In genomic region chr10:79176949-79177602, GRCh38 we compare ENCODE assay signal across 12 cellular contexts.
DNase-seq lines count a peak whose midpoint lies in the region; ATAC-seq, FAIRE-seq and TF ChIP-seq lines count a peak whose summit lies in the region.
"Had no signal": no experiment of that assay in that cellular context is flagged by ENCODE, and none has a peak within 500 bp of the region (broad histone marks: within the 10 kb centered on the region; RNA-seq: fewer than 3 reads in every experiment).

No MANE protein-coding gene starts in this region.

- H3K27me3 Mint-ChIP-seq in astrocyte (ENCODE audit: low read depth, unreplicated experiment) = no peaks in the 10 kb centered on the region
- H3K27me3 Mint-ChIP-seq: activated CD4-positive, alpha-beta memory T cell treated with anti-CD3 and anti-CD28 coated beads, Interleukin-2, amount 10 ng/mL, durations not matched to agents 7 days and 5 days; CD4-positive, CD25-positive, alpha-beta regulatory T cell; central memory CD8-positive, alpha-beta T cell had no signal

- H3K9me3 ChIP-seq in BLaER1 treated with 17β-estradiol and CSF1 and Interleukin-3, amounts not matched to agents 10 nM and 100 nM (replicated peaks in 1 of 11) = no peaks in the 10 kb centered on the region
- H3K9me3 ChIP-seq in astrocyte (ENCODE audit: insufficient read depth, low read depth, low read length) = no peaks in the 10 kb centered on the region
- H3K9me3 ChIP-seq in hepatocyte (ENCODE audit: low read depth) = no peaks in the 10 kb centered on the region

- H3K4me3 ChIP-seq in BLaER1 treated with 17β-estradiol and CSF1 and Interleukin-3, amounts not matched to agents 10 nM and 100 nM = peak overlapping the region in 6 of 10 experiments; percentile 0 to 53 (median 28); a peak in 9 of 20 replicates
- H3K4me3 ChIP-seq in astrocyte (ENCODE audit: insufficient read depth, low read depth, low read length) (no peak overlapping the region), hepatocyte (no peak overlapping the region)

- peaks cover 9% of the 10 kb centered on the region for H3K36me3 Mint-ChIP-seq in astrocyte (ENCODE audit: low read depth, unreplicated experiment)

- 57% methylated on average over 18 of the region's 18 CpGs for WGBS in hepatocyte (ENCODE audit: low lambda C conversion rate, missing lambda C conversion rate)

- H3K9me3 Mint-ChIP-seq in astrocyte (ENCODE audit: unreplicated experiment) = no peaks in the 10 kb centered on the region
- H3K9me3 Mint-ChIP-seq: activated CD4-positive, alpha-beta memory T cell treated with anti-CD3 and anti-CD28 coated beads, Interleukin-2, amount 10 ng/mL, durations not matched to agents 7 days and 5 days; CD4-positive, CD25-positive, alpha-beta regulatory T cell; central memory CD8-positive, alpha-beta T cell had no signal

- TF ChIP-seq CTCF in astrocyte (IDR thresholded peaks at IDR 0.05; ENCODE audit: insufficient read depth, low read depth, low read length) (no peak), hepatocyte (IDR thresholded peaks at IDR 0.05; ENCODE audit: poor library complexity) (no peak)

- peak overlapping the region; percentile 34 for H3K27ac Mint-ChIP-seq in astrocyte (ENCODE audit: unreplicated experiment)
- H3K27ac Mint-ChIP-seq: activated CD4-positive, alpha-beta memory T cell treated with anti-CD3 and anti-CD28 coated beads, Interleukin-2, amount 10 ng/mL, durations not matched to agents 7 days and 5 days had no signal

- peak overlapping the region; percentile 14 to 84 (median 63); a peak in 21 of 22 replicates for H3K27ac ChIP-seq in BLaER1 treated with 17β-estradiol and CSF1 and Interleukin-3, amounts not matched to agents 10 nM and 100 nM
- H3K27ac ChIP-seq in astrocyte (ENCODE audit: low read depth, low read length) = peak overlapping the region; percentile 29
- H3K27ac ChIP-seq in hepatocyte = peak overlapping the region; percentile 68

- ATAC-seq in GM21423 (IDR thresholded peaks at IDR 0.05; ENCODE audit: unreplicated experiment) = no peak
- no peak for ATAC-seq in HG03354 (IDR thresholded peaks at IDR 0.05; ENCODE audit: poor library complexity, severe bottlenecking, unreplicated experiment)
- ATAC-seq in GM21526 (IDR thresholded peaks at IDR 0.05; ENCODE audit: low FRiP score, unreplicated experiment) = no peak

- peak overlapping the region; percentile 45 to 75 (median 62) for H3K9ac ChIP-seq in BLaER1 treated with 17β-estradiol and CSF1 and Interleukin-3, amounts not matched to agents 10 nM and 100 nM
- H3K9ac ChIP-seq in astrocyte (ENCODE audit: low read length) = peak overlapping the region; percentile 15

- H3K36me3 ChIP-seq in BLaER1 treated with 17β-estradiol and CSF1 and Interleukin-3, amounts not matched to agents 10 nM and 100 nM = peaks cover 0 to 48% (median 17%) of the 10 kb centered on the region in 11 experiments; a peak in 17 of 22 replicates
- peaks cover 6% of the 10 kb centered on the region for H3K36me3 ChIP-seq in astrocyte (ENCODE audit: insufficient read depth, low read length)
- H3K36me3 ChIP-seq in hepatocyte (replicated peaks; ENCODE audit: insufficient read depth, low read depth) = no peaks in the 10 kb centered on the region

- DNase-seq in astrocyte (ENCODE audit: low read depth) = peak; percentile 43
- no peak for DNase-seq in hepatocyte (ENCODE audit: low spot score)
- peak; percentile 56 for DNase-seq in pulmonary artery endothelial cell (ENCODE audit: low read depth, low spot score)
- DNase-seq in NCI-H1417 (lab: John Stamatoyannopoulos, UW) = no peak
- DNase-seq: activated CD4-positive, alpha-beta memory T cell treated with anti-CD3 and anti-CD28 coated beads, Interleukin-2, amount 10 ng/mL, durations not matched to agents 7 days and 5 days; CD4-positive, CD25-positive, alpha-beta regulatory T cell; NCI-H2107 had no signal

- peak overlapping the region; percentile 88 to 100 (median 98) for H3K4me2 ChIP-seq in BLaER1 treated with 17β-estradiol and CSF1 and Interleukin-3, amounts not matched to agents 10 nM and 100 nM
- H3K4me2 ChIP-seq in astrocyte (ENCODE audit: low read length) (peak overlapping the region; percentile 24), hepatocyte (no peak overlapping the region)

- no peaks in the 10 kb centered on the region for H3K9me2 ChIP-seq in hepatocyte (replicated peaks; ENCODE audit: insufficient read depth)

- FAIRE-seq in astrocyte (lab: Jason Lieb, UNC) = no peak

- H3K4me3 Mint-ChIP-seq in astrocyte (ENCODE audit: unreplicated experiment) = no peak overlapping the region
- H3K4me3 Mint-ChIP-seq: activated CD4-positive, alpha-beta memory T cell treated with anti-CD3 and anti-CD28 coated beads, Interleukin-2, amount 10 ng/mL, durations not matched to agents 7 days and 5 days; CD4-positive, CD25-positive, alpha-beta regulatory T cell; central memory CD8-positive, alpha-beta T cell had no signal

- H3K4me1 ChIP-seq in BLaER1 treated with 17β-estradiol and CSF1 and Interleukin-3, amounts not matched to agents 10 nM and 100 nM = peaks cover 84 to 89% (median 85%) of the 10 kb centered on the region in 10 experiments
- peaks cover 63% of the 10 kb centered on the region for H3K4me1 ChIP-seq in astrocyte (ENCODE audit: insufficient read depth, low read length)
- peaks cover 45% of the 10 kb centered on the region for H3K4me1 ChIP-seq in hepatocyte (ENCODE audit: insufficient read depth)

- H3K27me3 ChIP-seq in BLaER1 treated with 17β-estradiol and CSF1 and Interleukin-3, amounts not matched to agents 10 nM and 100 nM = no peaks in the 10 kb centered on the region
- H3K27me3 ChIP-seq in astrocyte (ENCODE audit: insufficient read depth, low read length) = no peaks in the 10 kb centered on the region
- H3K27me3 ChIP-seq in hepatocyte = no peaks in the 10 kb centered on the region

- H2AFZ ChIP-seq in astrocyte (ENCODE audit: low read depth, low read length) (no peak overlapping the region), hepatocyte (no peak overlapping the region)

- H3K79me2 ChIP-seq in astrocyte (ENCODE audit: insufficient read depth, low read length) (peaks cover 70% of the 10 kb centered on the region), hepatocyte (peaks cover 60% of the 10 kb centered on the region)

- peaks cover 90 to 100% (median 97%) of the 10 kb centered on the region in 11 experiments for H4K20me1 ChIP-seq in BLaER1 treated with 17β-estradiol and CSF1 and Interleukin-3, amounts not matched to agents 10 nM and 100 nM
- H4K20me1 ChIP-seq in astrocyte (ENCODE audit: insufficient read depth, low read length) = peaks cover 73% of the 10 kb centered on the region
- H4K20me1 ChIP-seq in hepatocyte (ENCODE audit: insufficient read depth, poor library complexity, severe bottlenecking) = peaks cover 61% of the 10 kb centered on the region

- peaks cover 70% of the 10 kb centered on the region for H3K4me1 Mint-ChIP-seq in astrocyte (ENCODE audit: low read depth, unreplicated experiment)
- H3K4me1 Mint-ChIP-seq: activated CD4-positive, alpha-beta memory T cell treated with anti-CD3 and anti-CD28 coated beads, Interleukin-2, amount 10 ng/mL, durations not matched to agents 7 days and 5 days; central memory CD8-positive, alpha-beta T cell had no signal

Comparison
In these comparisons a context has a peak if more than half of its experiments do, and no peak if none do; other contexts are left out.
1. H3K4me3 ChIP-seq: peak in BLaER1 treated with 17β-estradiol and CSF1 and Interleukin-3, amounts not matched to agents 10 nM and 100 nM (6 of 10); none in astrocyte (single experiment) and hepatocyte (single experiment).
2. DNase-seq: peak in astrocyte (single experiment) and pulmonary artery endothelial cell (single experiment); none in hepatocyte (single experiment) and NCI-H1417 (0 of 3).
3. Peak in every context shown above with its lines, with median percentiles within 50 percentile points of each other: H3K27ac ChIP-seq.